ENCODE assay signal across 7 cellular contexts in the genomic region with DNA sequence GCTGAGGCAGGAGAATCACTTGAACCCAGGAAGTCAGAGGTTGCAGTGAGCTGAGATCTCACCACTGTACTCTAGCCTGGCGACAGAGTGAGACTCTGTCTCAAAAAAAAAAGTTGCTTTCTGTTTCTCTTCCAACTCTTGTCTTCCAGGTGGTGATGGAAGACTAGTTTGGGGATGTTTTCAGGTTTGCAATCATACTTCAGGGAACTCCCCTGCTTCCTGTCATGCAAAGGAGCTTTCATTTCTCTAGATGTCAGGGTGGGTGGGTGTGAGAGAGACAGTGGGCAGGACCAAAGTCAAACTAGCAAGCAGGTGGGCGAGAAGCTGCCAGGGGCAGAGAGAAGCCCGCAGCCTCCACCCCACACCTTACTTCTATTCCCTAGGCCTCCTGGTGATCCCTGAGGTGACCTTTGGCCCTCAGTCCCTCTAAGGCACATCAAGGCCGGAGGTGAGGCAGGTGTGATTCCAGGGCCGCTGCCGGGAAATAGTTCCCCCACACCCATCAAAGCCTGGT. TPM values are rescaled to one million over a fixed set of nuclear protein-coding genes. Genes with fewer than 3 reads are reported as not detected.
DNase-seq lines count a peak whose midpoint lies in the region; ATAC-seq and TF ChIP-seq lines count a peak whose summit lies in the region.

No MANE protein-coding gene starts in this region.

- H3K27ac ChIP-seq in WERI-Rb-1 (no peak overlapping the region), aorta (ENCODE audit: low read depth in 1 of 2, low read length in 2 of 2) (no peak overlapping the region)

- H3K9me3 ChIP-seq in WERI-Rb-1 (ENCODE audit: severe bottlenecking) (no peaks in the 10 kb centered on the region), aorta (ENCODE audit: control insufficient read depth, low read length) (no peaks in the 10 kb centered on the region)

- H3K27me3 ChIP-seq in WERI-Rb-1 (ENCODE audit: insufficient read depth, low read depth, severe bottlenecking) = peaks cover 9% of the 10 kb centered on the region
- peaks cover 0 to 1% of the 10 kb centered on the region in 2 donors for H3K27me3 ChIP-seq in aorta (ENCODE audit: control insufficient read depth in 1 of 2, insufficient read depth in 2 of 2, low read length in 1 of 2)

- TF ChIP-seq CTCF in WERI-Rb-1 (IDR thresholded peaks at IDR 0.05; ENCODE audit: low read depth, low read length) = no peak

- H3K4me1 ChIP-seq in aorta (ENCODE audit: control insufficient read depth in 1 of 2, insufficient read depth in 2 of 2, low read length in 2 of 2) = no peaks in the 10 kb centered on the region

- 71 to 76% methylated on average over 6 of the region's 6 CpGs for WGBS in aorta, 2 donors

- H3K4me3 ChIP-seq in WERI-Rb-1 (ENCODE audit: low read depth, low read length) (no peak overlapping the region), aorta (ENCODE audit: low read length in 2 of 2) (no peak overlapping the region)

- intact Hi-C loops in aorta (cut with DNase I) = no loop called here

- ATAC-seq in GM19324 (IDR thresholded peaks at IDR 0.05; ENCODE audit: low FRiP score, unreplicated experiment) = peak; percentile 68
- ATAC-seq in HG03039 (IDR thresholded peaks at IDR 0.05; ENCODE audit: unreplicated experiment) = peak; percentile 71
- no peak for ATAC-seq in aorta (ENCODE audit: low FRiP score)

- H3K36me3 ChIP-seq in WERI-Rb-1 (no peaks in the 10 kb centered on the region), aorta (ENCODE audit: control insufficient read depth in 1 of 2, insufficient read depth in 2 of 2, low read length in 1 of 2) (no peaks in the 10 kb centered on the region)

- peak; percentile 61 to 63 for DNase-seq in activated T-cell treated with anti-CD3 and anti-CD28 coated beads, Interleukin-2, amount 50 U/mL, for 48 hours
- peak; percentile 13 to 77 (median 55) for DNase-seq in stimulated activated naive CD4-positive, alpha-beta T cell (lab: John Stamatoyannopoulos, UW)
- DNase-seq in NCI-H2107 treated with DMSO at 0.1 percent for 48 hours (lab: John Stamatoyannopoulos, UW; ENCODE audit: unreplicated experiment) = no peak
- DNase-seq in WERI-Rb-1 = no peak
- no peak for DNase-seq in aorta

RNA-seq across cellular contexts. Expression of a gene that starts 25.7 kb away (rescaled TPM):
- total RNA-seq in aorta = under 1 TPM; 0.81 to 0.88 TPM
- 1 to 10 TPM in 1 of 2 donors, under 1 TPM in 1; 0.49 to 1.6 TPM for polyA plus RNA-seq in aorta

Comparison
In these comparisons a context has a peak if more than half of its experiments do, and no peak if none do; other contexts are left out.
1. DNase-seq: peak in activated T-cell treated with anti-CD3 and anti-CD28 coated beads, Interleukin-2, amount 50 U/mL, for 48 hours (2 of 2) and stimulated activated naive CD4-positive, alpha-beta T cell (6 of 6); none in NCI-H2107 treated with DMSO at 0.1 percent for 48 hours (single experiment), WERI-Rb-1 (single experiment) and aorta (0 of 2).